In genomic region chr3:60017631-60018030, GRCh38 we compare ENCODE assay signal across 10 cellular contexts.
DNase-seq lines count a peak whose midpoint lies in the region; ATAC-seq and TF ChIP-seq lines count a peak whose summit lies in the region.
"Had no signal": no experiment of that assay in that cellular context is flagged by ENCODE, and none has a peak within 500 bp of the region (broad histone marks: within the 10 kb centered on the region; RNA-seq: fewer than 3 reads in every experiment).

No MANE protein-coding gene starts in this region.

- no peak overlapping the region for H3K27ac ChIP-seq in heart left ventricle
- H3K27ac ChIP-seq: gastroesophageal sphincter had no signal

- H3K4me3 Mint-ChIP-seq in naive thymus-derived CD8-positive, alpha-beta T cell, result peak overlapping the region in 9 of 10 donors; percentile 30 to 82 (median 62)

- no peaks in the 10 kb centered on the region for H3K36me3 ChIP-seq in Loucy (ENCODE audit: insufficient read depth, low read length)
- H3K36me3 ChIP-seq in heart left ventricle, result no peaks in the 10 kb centered on the region
- H3K36me3 ChIP-seq: gastroesophageal sphincter had no signal

- H3K27ac Mint-ChIP-seq in naive thymus-derived CD8-positive, alpha-beta T cell, result peak overlapping the region; percentile 83 to 98 (median 92)

- H4K20me1 ChIP-seq in Loucy (ENCODE audit: insufficient read depth, low read length, poor library complexity, severe bottlenecking), result no peaks in the 10 kb centered on the region

- 77 to 86% (median 80%) methylated on average over 2 of the region's 2 CpGs for WGBS in heart left ventricle, 4 donors

- H3K9me2 ChIP-seq in Loucy (replicated peaks; ENCODE audit: low read depth, low read length), result no peaks in the 10 kb centered on the region

- H3K9ac ChIP-seq in Loucy (ENCODE audit: low read depth, low read length, poor library complexity, severe bottlenecking), result no peak overlapping the region

- TF ChIP-seq CTCF in GM12865 (IDR thresholded peaks at IDR 0.05; ENCODE audit: insufficient read depth, low read depth, low read length, missing control alignments) (no peak), Loucy (conservative IDR thresholded peaks at IDR 0.05; ENCODE audit: low read length) (no peak), heart left ventricle (IDR thresholded peaks at IDR 0.05) (no peak)

- POLR2A ChIA-PET in naive thymus-derived CD8-positive, alpha-beta T cell (lab: Charles Lee), result interaction anchor here (0.8 to 1.5 kb wide), 4 partner anchors 8 to 58 kb away, joined by 3 to 5 read pairs (median 3); no protein-coding TSS in a partner anchor

- H3K9me3 ChIP-seq in Loucy (ENCODE audit: insufficient read depth, low read depth, low read length) (no peaks in the 10 kb centered on the region), heart left ventricle (no peaks in the 10 kb centered on the region)
- H3K9me3 ChIP-seq: gastroesophageal sphincter had no signal

- H3K4me1 Mint-ChIP-seq in naive thymus-derived CD8-positive, alpha-beta T cell, result peaks cover 32 to 57% (median 49%) of the 10 kb centered on the region in 4 donors

- DNase-seq in GM12865 (ENCODE audit: low read depth) (peak; percentile 65), activated T-cell treated with anti-CD3 and anti-CD28 coated beads for 4 hours (peak; percentile 23), heart left ventricle (no peak), NCI-H510A (lab: John Stamatoyannopoulos, UW) (no peak), cortex of kidney (lab: John Stamatoyannopoulos, UW) (no peak)
- DNase-seq in naive thymus-derived CD8-positive, alpha-beta T cell, result peak in 9 of 10 donors; percentile 4 to 77 (median 57)
- DNase-seq: retina had no signal

- peak overlapping the region; percentile 52 for H3K4me2 ChIP-seq in Loucy (ENCODE audit: low read depth, low read length, poor library complexity, severe bottlenecking)

- H3K27me3 ChIP-seq in Loucy (ENCODE audit: insufficient read depth, low read length, poor library complexity, severe bottlenecking) (no peaks in the 10 kb centered on the region), heart left ventricle (no peaks in the 10 kb centered on the region)
- H3K27me3 ChIP-seq: gastroesophageal sphincter had no signal

- peaks cover 7 to 21% (median 15%) of the 10 kb centered on the region in 9 donors for H3K9me3 Mint-ChIP-seq in naive thymus-derived CD8-positive, alpha-beta T cell

- H3K4me3 ChIP-seq in GM12865 (ENCODE audit: low read depth, low read length), result no peak overlapping the region
- H3K4me3 ChIP-seq in Loucy (ENCODE audit: low read length, poor library complexity, severe bottlenecking), result peak overlapping the region; percentile 5
- no peak overlapping the region for H3K4me3 ChIP-seq in heart left ventricle
- H3K4me3 ChIP-seq: gastroesophageal sphincter had no signal

- H3F3A ChIP-seq in Loucy (ENCODE audit: low read depth), result no peaks in the 10 kb centered on the region

- H3K4me1 ChIP-seq in Loucy (ENCODE audit: insufficient read depth, low read length, poor library complexity, severe bottlenecking) (peaks cover 17% of the 10 kb centered on the region), heart left ventricle (peaks cover 0 to 4% (median 0%) of the 10 kb centered on the region in 12 donors)
- H3K4me1 ChIP-seq: gastroesophageal sphincter had no signal

- intact Hi-C loops in heart left ventricle (cut with DNase I), result no loop called here

- ATAC-seq in naive thymus-derived CD8-positive, alpha-beta T cell, result peak; percentile 87 to 94
- ATAC-seq in heart left ventricle (no peak), GM19455 (IDR thresholded peaks at IDR 0.05; ENCODE audit: unreplicated experiment) (no peak)
- ATAC-seq: gastroesophageal sphincter had no signal

- no peaks in the 10 kb centered on the region for H3K79me2 ChIP-seq in Loucy (ENCODE audit: insufficient read depth, low read length)

- TF ChIP-seq POLR2A in heart left ventricle (IDR thresholded peaks at IDR 0.05), result no peak

- peak overlapping the region; percentile 39 for H2AFZ ChIP-seq in Loucy (ENCODE audit: low read length)

- H3K36me3 Mint-ChIP-seq in naive thymus-derived CD8-positive, alpha-beta T cell, result peaks cover 0 to 31% (median 18%) of the 10 kb centered on the region in 3 donors

- no peaks in the 10 kb centered on the region for H3K27me3 Mint-ChIP-seq in naive thymus-derived CD8-positive, alpha-beta T cell

Comparison
In these comparisons a context has a peak if more than half of its experiments do, and no peak if none do; other contexts are left out.
1. DNase-seq: peak in GM12865 (single experiment), activated T-cell treated with anti-CD3 and anti-CD28 coated beads for 4 hours (single experiment) and naive thymus-derived CD8-positive, alpha-beta T cell (9 of 10); none in heart left ventricle (0 of 5), NCI-H510A (single experiment) and cortex of kidney (single experiment).
2. ATAC-seq: peak in naive thymus-derived CD8-positive, alpha-beta T cell (2 of 2); none in heart left ventricle (0 of 4) and GM19455 (single experiment).